In the genomic region with DNA sequence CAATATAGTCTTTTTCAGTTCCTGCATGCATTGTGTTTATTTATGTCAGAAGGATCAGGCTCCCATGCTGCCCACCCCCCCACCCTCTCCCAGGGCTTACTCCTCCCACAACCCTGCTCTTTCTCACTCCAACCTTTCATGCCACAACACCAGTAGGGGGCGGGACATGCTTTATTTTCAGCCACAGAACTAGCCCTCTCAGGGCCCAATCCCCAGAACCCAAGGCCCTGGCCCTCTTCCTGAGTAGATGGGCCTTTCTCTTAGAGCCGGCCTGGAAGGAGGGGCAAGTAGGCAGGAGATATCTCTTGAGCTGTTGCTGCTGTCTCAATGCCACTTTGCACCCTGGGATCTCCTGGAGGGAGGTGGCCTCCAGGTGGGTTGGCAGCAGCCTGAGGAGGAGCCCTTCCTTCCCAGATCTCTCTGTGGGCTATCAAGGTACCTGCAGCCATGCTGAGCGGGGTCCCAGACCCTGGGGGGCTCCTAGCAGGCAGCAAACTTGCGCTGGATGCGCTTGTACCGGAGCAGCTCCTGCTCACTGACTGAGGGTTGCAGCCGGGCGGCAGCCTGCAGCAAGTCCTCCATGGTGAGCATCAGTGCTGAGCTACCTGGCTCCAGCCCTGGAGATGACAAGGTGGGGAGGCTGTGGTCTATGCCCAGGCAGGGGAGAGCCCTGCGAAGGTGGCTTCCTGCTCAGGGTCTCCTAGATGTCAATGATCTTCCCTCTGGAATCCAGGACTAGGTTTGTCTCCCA, we compare ENCODE assay signal across 1 cellular context.
A peak's percentile ranks its signal among the peaks of the same experiment; 100 is the strongest.
TF ChIP-seq lines count a peak whose summit lies in the region.

No MANE protein-coding gene starts in this region.

TF ChIP-seq in K562, 482 proteins besides CTCF, POLR2A, EP300 and RAD21 (continued from another document):
- TF ChIP-seq, protein P1, sequence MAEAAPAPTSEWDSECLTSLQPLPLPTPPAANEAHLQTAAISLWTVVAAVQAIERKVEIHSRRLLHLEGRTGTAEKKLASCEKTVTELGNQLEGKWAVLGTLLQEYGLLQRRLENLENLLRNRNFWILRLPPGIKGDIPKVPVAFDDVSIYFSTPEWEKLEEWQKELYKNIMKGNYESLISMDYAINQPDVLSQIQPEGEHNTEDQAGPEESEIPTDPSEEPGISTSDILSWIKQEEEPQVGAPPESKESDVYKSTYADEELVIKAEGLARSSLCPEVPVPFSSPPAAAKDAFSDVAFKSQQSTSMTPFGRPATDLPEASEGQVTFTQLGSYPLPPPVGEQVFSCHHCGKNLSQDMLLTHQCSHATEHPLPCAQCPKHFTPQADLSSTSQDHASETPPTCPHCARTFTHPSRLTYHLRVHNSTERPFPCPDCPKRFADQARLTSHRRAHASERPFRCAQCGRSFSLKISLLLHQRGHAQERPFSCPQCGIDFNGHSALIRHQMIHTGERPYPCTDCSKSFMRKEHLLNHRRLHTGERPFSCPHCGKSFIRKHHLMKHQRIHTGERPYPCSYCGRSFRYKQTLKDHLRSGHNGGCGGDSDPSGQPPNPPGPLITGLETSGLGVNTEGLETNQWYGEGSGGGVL (CRISPR knock-in tag; IDR thresholded peaks at IDR 0.05): no peak
- TF ChIP-seq CHD1 (IDR thresholded peaks at IDR 0.05; ENCODE audit: low read length) (no peak), PURB (CRISPR knock-in tag; IDR thresholded peaks at IDR 0.05; ENCODE audit: low read depth) (no peak), DDX20 (tag; IDR thresholded peaks at IDR 0.05; ENCODE audit: low read depth) (no peak), CBFA2T3 (IDR thresholded peaks at IDR 0.05) (no peak), ZEB2 (IDR thresholded peaks at IDR 0.05) (no peak), XRCC5 (IDR thresholded peaks at IDR 0.05; ENCODE audit: low read depth, low read length) (0 out of 2 replicates have a peak, but pooled peaks have one; percentile 72), ZFX (CRISPR knock-in tag; IDR thresholded peaks at IDR 0.05) (no peak)
- TF ChIP-seq, protein P2, sequence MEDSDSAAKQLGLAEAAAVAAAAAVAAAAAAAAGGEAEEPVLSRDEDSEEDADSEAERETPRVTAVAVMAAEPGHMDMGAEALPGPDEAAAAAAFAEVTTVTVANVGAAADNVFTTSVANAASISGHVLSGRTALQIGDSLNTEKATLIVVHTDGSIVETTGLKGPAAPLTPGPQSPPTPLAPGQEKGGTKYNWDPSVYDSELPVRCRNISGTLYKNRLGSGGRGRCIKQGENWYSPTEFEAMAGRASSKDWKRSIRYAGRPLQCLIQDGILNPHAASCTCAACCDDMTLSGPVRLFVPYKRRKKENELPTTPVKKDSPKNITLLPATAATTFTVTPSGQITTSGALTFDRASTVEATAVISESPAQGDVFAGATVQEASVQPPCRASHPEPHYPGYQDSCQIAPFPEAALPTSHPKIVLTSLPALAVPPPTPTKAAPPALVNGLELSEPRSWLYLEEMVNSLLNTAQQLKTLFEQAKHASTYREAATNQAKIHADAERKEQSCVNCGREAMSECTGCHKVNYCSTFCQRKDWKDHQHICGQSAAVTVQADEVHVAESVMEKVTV (CRISPR knock-in tag; IDR thresholded peaks at IDR 0.05): peak; percentile 51; the same call in 1 of the 2 replicates
- TF ChIP-seq, protein P3, sequence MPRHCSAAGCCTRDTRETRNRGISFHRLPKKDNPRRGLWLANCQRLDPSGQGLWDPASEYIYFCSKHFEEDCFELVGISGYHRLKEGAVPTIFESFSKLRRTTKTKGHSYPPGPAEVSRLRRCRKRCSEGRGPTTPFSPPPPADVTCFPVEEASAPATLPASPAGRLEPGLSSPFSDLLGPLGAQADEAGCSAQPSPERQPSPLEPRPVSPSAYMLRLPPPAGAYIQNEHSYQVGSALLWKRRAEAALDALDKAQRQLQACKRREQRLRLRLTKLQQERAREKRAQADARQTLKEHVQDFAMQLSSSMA (CRISPR knock-in tag; IDR thresholded peaks at IDR 0.05): no peak
- TF ChIP-seq, protein P4, sequence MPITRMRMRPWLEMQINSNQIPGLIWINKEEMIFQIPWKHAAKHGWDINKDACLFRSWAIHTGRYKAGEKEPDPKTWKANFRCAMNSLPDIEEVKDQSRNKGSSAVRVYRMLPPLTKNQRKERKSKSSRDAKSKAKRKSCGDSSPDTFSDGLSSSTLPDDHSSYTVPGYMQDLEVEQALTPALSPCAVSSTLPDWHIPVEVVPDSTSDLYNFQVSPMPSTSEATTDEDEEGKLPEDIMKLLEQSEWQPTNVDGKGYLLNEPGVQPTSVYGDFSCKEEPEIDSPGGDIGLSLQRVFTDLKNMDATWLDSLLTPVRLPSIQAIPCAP (CRISPR knock-in tag; IDR thresholded peaks at IDR 0.05; ENCODE audit: borderline replicate concordance): no peak
- TF ChIP-seq, protein P5, sequence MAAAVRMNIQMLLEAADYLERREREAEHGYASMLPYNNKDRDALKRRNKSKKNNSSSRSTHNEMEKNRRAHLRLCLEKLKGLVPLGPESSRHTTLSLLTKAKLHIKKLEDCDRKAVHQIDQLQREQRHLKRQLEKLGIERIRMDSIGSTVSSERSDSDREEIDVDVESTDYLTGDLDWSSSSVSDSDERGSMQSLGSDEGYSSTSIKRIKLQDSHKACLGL (CRISPR knock-in tag; IDR thresholded peaks at IDR 0.05; ENCODE audit: borderline replicate concordance, poor library complexity, severe bottlenecking): no peak
